ENCODE assay signal across 1 cellular context in the genomic region with DNA sequence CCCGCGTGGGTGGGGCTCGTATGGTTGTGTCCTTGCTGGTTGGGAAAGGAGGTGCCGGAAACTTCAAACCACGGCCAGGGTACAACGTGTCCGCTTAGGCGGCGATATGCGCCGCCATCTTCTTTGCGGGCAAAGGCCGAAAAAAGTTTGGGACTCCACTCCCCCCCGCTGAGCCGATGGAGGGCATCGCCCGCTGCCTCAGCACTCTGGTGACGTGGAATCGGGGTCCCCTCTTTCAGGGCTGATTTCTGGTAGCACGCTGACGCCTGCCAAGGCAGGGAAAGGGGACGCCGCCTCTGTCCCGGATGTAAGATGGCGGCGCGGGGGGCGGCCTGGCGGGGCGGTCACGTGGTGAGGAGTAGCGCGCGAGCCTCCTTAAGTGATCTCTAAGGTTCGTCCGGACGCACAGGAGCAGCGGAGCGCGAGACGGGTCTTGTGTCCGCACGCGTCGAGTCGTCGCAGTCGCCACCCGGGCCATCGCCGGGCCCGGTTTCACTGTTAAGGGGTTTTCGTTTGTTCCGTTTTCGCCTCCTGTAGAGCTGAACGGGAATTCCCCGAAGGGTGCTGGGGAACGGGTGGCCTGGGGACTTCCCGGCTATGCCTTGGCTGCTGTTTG.
TF ChIP-seq lines count a peak whose summit lies in the region.

No MANE protein-coding gene starts in this region.

TF ChIP-seq in HEK293, 187 proteins besides CTCF, POLR2A, EP300 and RAD21 (continued from another document and continues in another):
- TF ChIP-seq, protein P1, sequence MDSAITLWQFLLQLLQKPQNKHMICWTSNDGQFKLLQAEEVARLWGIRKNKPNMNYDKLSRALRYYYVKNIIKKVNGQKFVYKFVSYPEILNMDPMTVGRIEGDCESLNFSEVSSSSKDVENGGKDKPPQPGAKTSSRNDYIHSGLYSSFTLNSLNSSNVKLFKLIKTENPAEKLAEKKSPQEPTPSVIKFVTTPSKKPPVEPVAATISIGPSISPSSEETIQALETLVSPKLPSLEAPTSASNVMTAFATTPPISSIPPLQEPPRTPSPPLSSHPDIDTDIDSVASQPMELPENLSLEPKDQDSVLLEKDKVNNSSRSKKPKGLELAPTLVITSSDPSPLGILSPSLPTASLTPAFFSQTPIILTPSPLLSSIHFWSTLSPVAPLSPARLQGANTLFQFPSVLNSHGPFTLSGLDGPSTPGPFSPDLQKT (IDR thresholded peaks at IDR 0.05; ENCODE audit: borderline replicate concordance, low read depth, low read length): no peak; the same call in 1 of the 2 replicates
- TF ChIP-seq ZNF777 (tag by site-specific recombination; IDR thresholded peaks at IDR 0.05; ENCODE audit: borderline replicate concordance): peak; percentile 60; the same call in 1 of the 2 replicates
- no peak for TF ChIP-seq GLI4 (tag by site-specific recombination; IDR thresholded peaks at IDR 0.05)
- TF ChIP-seq, protein P2, sequence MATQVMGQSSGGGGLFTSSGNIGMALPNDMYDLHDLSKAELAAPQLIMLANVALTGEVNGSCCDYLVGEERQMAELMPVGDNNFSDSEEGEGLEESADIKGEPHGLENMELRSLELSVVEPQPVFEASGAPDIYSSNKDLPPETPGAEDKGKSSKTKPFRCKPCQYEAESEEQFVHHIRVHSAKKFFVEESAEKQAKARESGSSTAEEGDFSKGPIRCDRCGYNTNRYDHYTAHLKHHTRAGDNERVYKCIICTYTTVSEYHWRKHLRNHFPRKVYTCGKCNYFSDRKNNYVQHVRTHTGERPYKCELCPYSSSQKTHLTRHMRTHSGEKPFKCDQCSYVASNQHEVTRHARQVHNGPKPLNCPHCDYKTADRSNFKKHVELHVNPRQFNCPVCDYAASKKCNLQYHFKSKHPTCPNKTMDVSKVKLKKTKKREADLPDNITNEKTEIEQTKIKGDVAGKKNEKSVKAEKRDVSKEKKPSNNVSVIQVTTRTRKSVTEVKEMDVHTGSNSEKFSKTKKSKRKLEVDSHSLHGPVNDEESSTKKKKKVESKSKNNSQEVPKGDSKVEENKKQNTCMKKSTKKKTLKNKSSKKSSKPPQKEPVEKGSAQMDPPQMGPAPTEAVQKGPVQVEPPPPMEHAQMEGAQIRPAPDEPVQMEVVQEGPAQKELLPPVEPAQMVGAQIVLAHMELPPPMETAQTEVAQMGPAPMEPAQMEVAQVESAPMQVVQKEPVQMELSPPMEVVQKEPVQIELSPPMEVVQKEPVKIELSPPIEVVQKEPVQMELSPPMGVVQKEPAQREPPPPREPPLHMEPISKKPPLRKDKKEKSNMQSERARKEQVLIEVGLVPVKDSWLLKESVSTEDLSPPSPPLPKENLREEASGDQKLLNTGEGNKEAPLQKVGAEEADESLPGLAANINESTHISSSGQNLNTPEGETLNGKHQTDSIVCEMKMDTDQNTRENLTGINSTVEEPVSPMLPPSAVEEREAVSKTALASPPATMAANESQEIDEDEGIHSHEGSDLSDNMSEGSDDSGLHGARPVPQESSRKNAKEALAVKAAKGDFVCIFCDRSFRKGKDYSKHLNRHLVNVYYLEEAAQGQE (tag by site-specific recombination; IDR thresholded peaks at IDR 0.05): no peak; the same call in 1 of the 2 replicates
- TF ChIP-seq, protein P3, sequence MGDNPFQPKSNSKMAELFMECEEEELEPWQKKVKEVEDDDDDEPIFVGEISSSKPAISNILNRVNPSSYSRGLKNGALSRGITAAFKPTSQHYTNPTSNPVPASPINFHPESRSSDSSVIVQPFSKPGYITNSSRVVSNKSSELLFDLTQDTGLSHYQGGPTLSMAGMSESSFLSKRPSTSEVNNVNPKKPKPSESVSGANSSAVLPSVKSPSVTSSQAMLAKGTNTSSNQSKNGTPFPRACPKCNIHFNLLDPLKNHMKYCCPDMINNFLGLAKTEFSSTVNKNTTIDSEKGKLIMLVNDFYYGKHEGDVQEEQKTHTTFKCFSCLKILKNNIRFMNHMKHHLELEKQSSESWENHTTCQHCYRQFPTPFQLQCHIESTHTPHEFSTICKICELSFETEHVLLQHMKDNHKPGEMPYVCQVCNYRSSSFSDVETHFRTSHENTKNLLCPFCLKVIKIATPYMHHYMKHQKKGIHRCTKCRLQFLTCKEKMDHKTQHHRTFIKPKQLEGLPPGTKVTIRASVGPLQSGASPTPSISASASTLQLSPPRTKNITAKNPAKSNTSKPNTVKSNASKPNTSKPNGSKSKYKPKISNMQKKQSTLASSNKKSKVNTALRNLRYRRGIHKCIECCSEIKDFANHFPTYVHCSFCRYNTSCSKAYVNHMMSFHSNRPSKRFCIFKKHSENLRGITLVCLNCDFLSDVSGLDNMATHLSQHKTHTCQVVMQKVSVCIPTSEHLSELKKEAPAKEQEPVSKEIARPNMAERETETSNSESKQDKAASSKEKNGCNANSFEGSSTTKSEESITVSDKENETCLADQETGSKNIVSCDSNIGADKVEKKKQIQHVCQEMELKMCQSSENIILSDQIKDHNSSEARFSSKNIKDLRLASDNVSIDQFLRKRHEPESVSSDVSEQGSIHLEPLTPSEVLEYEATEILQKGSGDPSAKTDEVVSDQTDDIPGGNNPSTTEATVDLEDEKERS (tag by site-specific recombination; IDR thresholded peaks at IDR 0.05): peak; percentile 57; the same call in 1 of the 2 replicates
- TF ChIP-seq, protein P4, sequence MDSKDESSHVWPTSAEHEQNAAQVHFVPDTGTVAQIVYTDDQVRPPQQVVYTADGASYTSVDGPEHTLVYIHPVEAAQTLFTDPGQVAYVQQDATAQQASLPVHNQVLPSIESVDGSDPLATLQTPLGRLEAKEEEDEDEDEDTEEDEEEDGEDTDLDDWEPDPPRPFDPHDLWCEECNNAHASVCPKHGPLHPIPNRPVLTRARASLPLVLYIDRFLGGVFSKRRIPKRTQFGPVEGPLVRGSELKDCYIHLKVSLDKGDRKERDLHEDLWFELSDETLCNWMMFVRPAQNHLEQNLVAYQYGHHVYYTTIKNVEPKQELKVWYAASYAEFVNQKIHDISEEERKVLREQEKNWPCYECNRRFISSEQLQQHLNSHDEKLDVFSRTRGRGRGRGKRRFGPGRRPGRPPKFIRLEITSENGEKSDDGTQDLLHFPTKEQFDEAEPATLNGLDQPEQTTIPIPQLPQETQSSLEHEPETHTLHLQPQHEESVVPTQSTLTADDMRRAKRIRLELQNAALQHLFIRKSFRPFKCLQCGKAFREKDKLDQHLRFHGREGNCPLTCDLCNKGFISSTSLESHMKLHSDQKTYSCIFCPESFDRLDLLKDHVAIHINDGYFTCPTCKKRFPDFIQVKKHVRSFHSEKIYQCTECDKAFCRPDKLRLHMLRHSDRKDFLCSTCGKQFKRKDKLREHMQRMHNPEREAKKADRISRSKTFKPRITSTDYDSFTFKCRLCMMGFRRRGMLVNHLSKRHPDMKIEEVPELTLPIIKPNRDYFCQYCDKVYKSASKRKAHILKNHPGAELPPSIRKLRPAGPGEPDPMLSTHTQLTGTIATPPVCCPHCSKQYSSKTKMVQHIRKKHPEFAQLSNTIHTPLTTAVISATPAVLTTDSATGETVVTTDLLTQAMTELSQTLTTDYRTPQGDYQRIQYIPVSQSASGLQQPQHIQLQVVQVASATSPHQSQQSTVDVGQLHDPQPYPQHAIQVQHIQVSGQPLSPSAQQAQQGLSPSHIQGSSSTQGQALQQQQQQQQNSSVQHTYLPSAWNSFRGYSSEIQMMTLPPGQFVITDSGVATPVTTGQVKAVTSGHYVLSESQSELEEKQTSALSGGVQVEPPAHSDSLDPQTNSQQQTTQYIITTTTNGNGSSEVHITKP (tag by site-specific recombination; IDR thresholded peaks at IDR 0.05): peak; percentile 92
- no peak for TF ChIP-seq HOXD13 (CRISPR knock-in tag; IDR thresholded peaks at IDR 0.05; ENCODE audit: borderline replicate concordance)
- no peak for TF ChIP-seq ZNF571 (tag by site-specific recombination; IDR thresholded peaks at IDR 0.05)
- no peak for TF ChIP-seq ZNF677 (tag by site-specific recombination; IDR thresholded peaks at IDR 0.05)
- TF ChIP-seq ZNF211 (tag by site-specific recombination; IDR thresholded peaks at IDR 0.05; ENCODE audit: low read depth): no peak
- peak; percentile 94 for TF ChIP-seq ZBTB17 (tag by site-specific recombination; IDR thresholded peaks at IDR 0.05)
- TF ChIP-seq ZNF169 (tag by site-specific recombination; IDR thresholded peaks at IDR 0.05): no peak
- TF ChIP-seq ZNF670 (tag by site-specific recombination; IDR thresholded peaks at IDR 0.05; ENCODE audit: low read depth): no peak
- TF ChIP-seq ZNF521 (tag by site-specific recombination; IDR thresholded peaks at IDR 0.05): no peak
- peak; percentile 51; the same call in 1 of the 2 replicates for TF ChIP-seq ZNF10 (tag by site-specific recombination; IDR thresholded peaks at IDR 0.05)
- TF ChIP-seq, protein P5, sequence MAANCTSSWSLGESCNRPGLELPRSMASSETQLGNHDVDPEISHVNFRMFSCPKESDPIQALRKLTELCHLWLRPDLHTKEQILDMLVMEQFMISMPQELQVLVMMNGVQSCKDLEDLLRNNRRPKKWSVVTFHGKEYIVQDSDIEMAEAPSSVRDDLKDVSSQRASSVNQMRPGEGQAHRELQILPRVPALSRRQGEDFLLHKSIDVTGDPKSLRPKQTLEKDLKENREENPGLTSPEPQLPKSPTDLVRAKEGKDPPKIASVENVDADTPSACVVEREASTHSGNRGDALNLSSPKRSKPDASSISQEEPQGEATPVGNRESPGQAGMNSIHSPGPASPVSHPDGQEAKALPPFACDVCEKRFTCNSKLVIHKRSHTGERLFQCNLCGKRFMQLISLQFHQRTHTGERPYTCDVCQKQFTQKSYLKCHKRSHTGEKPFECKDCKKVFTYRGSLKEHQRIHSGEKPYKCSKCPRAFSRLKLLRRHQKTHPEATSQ (tag by site-specific recombination; IDR thresholded peaks at IDR 0.05): no peak
- TF ChIP-seq ZNF266 (tag by site-specific recombination; IDR thresholded peaks at IDR 0.05; ENCODE audit: low read depth): no peak
- TF ChIP-seq ZNF707 (tag by site-specific recombination; IDR thresholded peaks at IDR 0.05): no peak
- TF ChIP-seq ZNF155 (tag by site-specific recombination; IDR thresholded peaks at IDR 0.05): no peak
- TF ChIP-seq ZNF433 (tag by site-specific recombination; IDR thresholded peaks at IDR 0.05; ENCODE audit: low read depth): no peak
- TF ChIP-seq, protein P6, sequence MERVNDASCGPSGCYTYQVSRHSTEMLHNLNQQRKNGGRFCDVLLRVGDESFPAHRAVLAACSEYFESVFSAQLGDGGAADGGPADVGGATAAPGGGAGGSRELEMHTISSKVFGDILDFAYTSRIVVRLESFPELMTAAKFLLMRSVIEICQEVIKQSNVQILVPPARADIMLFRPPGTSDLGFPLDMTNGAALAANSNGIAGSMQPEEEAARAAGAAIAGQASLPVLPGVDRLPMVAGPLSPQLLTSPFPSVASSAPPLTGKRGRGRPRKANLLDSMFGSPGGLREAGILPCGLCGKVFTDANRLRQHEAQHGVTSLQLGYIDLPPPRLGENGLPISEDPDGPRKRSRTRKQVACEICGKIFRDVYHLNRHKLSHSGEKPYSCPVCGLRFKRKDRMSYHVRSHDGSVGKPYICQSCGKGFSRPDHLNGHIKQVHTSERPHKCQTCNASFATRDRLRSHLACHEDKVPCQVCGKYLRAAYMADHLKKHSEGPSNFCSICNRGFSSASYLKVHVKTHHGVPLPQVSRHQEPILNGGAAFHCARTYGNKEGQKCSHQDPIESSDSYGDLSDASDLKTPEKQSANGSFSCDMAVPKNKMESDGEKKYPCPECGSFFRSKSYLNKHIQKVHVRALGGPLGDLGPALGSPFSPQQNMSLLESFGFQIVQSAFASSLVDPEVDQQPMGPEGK (tag by site-specific recombination; IDR thresholded peaks at IDR 0.05): peak; percentile 92
- TF ChIP-seq, protein P7, sequence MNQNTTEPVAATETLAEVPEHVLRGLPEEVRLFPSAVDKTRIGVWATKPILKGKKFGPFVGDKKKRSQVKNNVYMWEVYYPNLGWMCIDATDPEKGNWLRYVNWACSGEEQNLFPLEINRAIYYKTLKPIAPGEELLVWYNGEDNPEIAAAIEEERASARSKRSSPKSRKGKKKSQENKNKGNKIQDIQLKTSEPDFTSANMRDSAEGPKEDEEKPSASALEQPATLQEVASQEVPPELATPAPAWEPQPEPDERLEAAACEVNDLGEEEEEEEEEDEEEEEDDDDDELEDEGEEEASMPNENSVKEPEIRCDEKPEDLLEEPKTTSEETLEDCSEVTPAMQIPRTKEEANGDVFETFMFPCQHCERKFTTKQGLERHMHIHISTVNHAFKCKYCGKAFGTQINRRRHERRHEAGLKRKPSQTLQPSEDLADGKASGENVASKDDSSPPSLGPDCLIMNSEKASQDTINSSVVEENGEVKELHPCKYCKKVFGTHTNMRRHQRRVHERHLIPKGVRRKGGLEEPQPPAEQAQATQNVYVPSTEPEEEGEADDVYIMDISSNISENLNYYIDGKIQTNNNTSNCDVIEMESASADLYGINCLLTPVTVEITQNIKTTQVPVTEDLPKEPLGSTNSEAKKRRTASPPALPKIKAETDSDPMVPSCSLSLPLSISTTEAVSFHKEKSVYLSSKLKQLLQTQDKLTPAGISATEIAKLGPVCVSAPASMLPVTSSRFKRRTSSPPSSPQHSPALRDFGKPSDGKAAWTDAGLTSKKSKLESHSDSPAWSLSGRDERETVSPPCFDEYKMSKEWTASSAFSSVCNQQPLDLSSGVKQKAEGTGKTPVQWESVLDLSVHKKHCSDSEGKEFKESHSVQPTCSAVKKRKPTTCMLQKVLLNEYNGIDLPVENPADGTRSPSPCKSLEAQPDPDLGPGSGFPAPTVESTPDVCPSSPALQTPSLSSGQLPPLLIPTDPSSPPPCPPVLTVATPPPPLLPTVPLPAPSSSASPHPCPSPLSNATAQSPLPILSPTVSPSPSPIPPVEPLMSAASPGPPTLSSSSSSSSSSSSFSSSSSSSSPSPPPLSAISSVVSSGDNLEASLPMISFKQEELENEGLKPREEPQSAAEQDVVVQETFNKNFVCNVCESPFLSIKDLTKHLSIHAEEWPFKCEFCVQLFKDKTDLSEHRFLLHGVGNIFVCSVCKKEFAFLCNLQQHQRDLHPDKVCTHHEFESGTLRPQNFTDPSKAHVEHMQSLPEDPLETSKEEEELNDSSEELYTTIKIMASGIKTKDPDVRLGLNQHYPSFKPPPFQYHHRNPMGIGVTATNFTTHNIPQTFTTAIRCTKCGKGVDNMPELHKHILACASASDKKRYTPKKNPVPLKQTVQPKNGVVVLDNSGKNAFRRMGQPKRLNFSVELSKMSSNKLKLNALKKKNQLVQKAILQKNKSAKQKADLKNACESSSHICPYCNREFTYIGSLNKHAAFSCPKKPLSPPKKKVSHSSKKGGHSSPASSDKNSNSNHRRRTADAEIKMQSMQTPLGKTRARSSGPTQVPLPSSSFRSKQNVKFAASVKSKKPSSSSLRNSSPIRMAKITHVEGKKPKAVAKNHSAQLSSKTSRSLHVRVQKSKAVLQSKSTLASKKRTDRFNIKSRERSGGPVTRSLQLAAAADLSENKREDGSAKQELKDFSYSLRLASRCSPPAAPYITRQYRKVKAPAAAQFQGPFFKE (tag by site-specific recombination; IDR thresholded peaks at IDR 0.05; ENCODE audit: borderline replicate concordance): no peak
- TF ChIP-seq ZNF302 (tag by site-specific recombination; IDR thresholded peaks at IDR 0.05; ENCODE audit: low read depth): no peak
- peak; percentile 43; the same call in 1 of the 2 replicates for TF ChIP-seq WT1 (tag by site-specific recombination; IDR thresholded peaks at IDR 0.05)
- TF ChIP-seq ZXDB (tag by site-specific recombination; IDR thresholded peaks at IDR 0.05): peak; percentile 97
- TF ChIP-seq ZFP41 (tag by site-specific recombination; IDR thresholded peaks at IDR 0.05; ENCODE audit: borderline replicate concordance): no peak
- no peak for TF ChIP-seq ZNF548 (tag by site-specific recombination; IDR thresholded peaks at IDR 0.05)
